Comparison of ENCODE assay signal across 8 cellular contexts in genomic region chr3:107522510-107523360, GRCh38. TPM values are rescaled to one million over a fixed set of nuclear protein-coding genes. Genes with fewer than 3 reads are reported as not detected.
DNase-seq lines count a peak whose midpoint lies in the region; ATAC-seq and TF ChIP-seq lines count a peak whose summit lies in the region.

BBX (plus strand) TSS chr3:107522962; CDS start chr3:107710461, 187,499 bp downstream.

- ATAC-seq in GM21737 (IDR thresholded peaks at IDR 0.05; ENCODE audit: unreplicated experiment) (peak; percentile 88), Panc1 (peak; percentile 96)

- peak within 1 kb of the TSS; percentile 96 for H3K4me3 Mint-ChIP-seq in activated T-cell treated with anti-CD3 and anti-CD28 coated beads, Interleukin-2, amount 50 U/mL, for 24 hours

- H3K27ac Mint-ChIP-seq in activated T-cell treated with anti-CD3 and anti-CD28 coated beads, Interleukin-2, amount 50 U/mL, for 24 hours, result peak within 1 kb of the TSS; percentile 98

- in situ Hi-C loops in Panc1 (cut with HindIII; ENCODE audit: low pct_unique_long_range_greater_than_20kb, low sequenced_read_pairs), result no loop called here

- H3K9me3 ChIP-seq in Panc1 (ENCODE audit: control insufficient read depth, insufficient read depth, low read depth, low read length) (no peaks in the 10 kb centered on the region), mucosa of rectum (ENCODE audit: control insufficient read depth in 2 of 2, low read length in 2 of 2) (no peaks in the 10 kb centered on the region)

- no peaks in the 10 kb centered on the region for H3K9me3 Mint-ChIP-seq in activated T-cell treated with anti-CD3 and anti-CD28 coated beads, Interleukin-2, amount 50 U/mL, for 24 hours

- peak; percentile 87 for TF ChIP-seq POLR2A in erythroblast (IDR thresholded peaks at IDR 0.05; ENCODE audit: low read length)

- peak within 1 kb of the TSS; percentile 66 to 70 for H3K9ac ChIP-seq in mucosa of rectum (ENCODE audit: low read depth in 1 of 2, low read length in 2 of 2)

- TF ChIP-seq CTCF in Panc1 (IDR thresholded peaks at IDR 0.05), result no peak

- H3K27me3 ChIP-seq in Panc1 (ENCODE audit: control insufficient read depth, insufficient read depth, low read length) (peaks cover 8% of the 10 kb centered on the region; the same call in 1 of the 2 replicates), mucosa of rectum (ENCODE audit: control insufficient read depth in 2 of 2, insufficient read depth in 2 of 2, low read length in 2 of 2) (no peaks in the 10 kb centered on the region)

- H3K36me3 Mint-ChIP-seq in activated T-cell treated with anti-CD3 and anti-CD28 coated beads, Interleukin-2, amount 50 U/mL, for 24 hours (ENCODE audit: low read depth), result peaks cover 23% of the 10 kb centered on the region

- H3K27me3 Mint-ChIP-seq in activated T-cell treated with anti-CD3 and anti-CD28 coated beads, Interleukin-2, amount 50 U/mL, for 24 hours, result no peaks in the 10 kb centered on the region

- CTCF ChIA-PET in Panc1 (lab: Charles Lee), result no interaction called here

- peak within 1 kb of the TSS; percentile 67 for H3K27ac ChIP-seq in Panc1 (ENCODE audit: low read length)
- H3K27ac ChIP-seq in mucosa of rectum (ENCODE audit: low read depth in 2 of 2, low read length in 2 of 2), result peak within 1 kb of the TSS; percentile 90 to 93

- BruUV-seq in Panc1 (replicated peaks; lab: Mats Ljungman, UMichigan), result no TSS peak

- peaks cover 26% of the 10 kb centered on the region for H3K4me1 Mint-ChIP-seq in activated T-cell treated with anti-CD3 and anti-CD28 coated beads, Interleukin-2, amount 50 U/mL, for 24 hours (ENCODE audit: low read depth)

- POLR2A ChIA-PET in Panc1 (lab: Charles Lee), result no interaction called here

- H3K4me1 ChIP-seq in Panc1 (ENCODE audit: control insufficient read depth, insufficient read depth, low read length), result peaks cover 4% of the 10 kb centered on the region
- H3K4me1 ChIP-seq in mucosa of rectum (ENCODE audit: control insufficient read depth in 2 of 2, insufficient read depth in 2 of 2, low read length in 2 of 2), result peaks cover 8 to 13% of the 10 kb centered on the region in 2 donors

- peak within 1 kb of the TSS; percentile 59 to 86 for H3K4me3 ChIP-seq in Panc1 (ENCODE audit: low read depth in 2 of 2, low read length in 2 of 2)
- H3K4me3 ChIP-seq in mucosa of rectum (ENCODE audit: low read length in 2 of 2), result peak within 1 kb of the TSS; percentile 95 to 99

- no peaks in the 10 kb centered on the region; the same call in none of the 2 replicates for H3K36me3 ChIP-seq in Panc1 (ENCODE audit: control insufficient read depth, insufficient read depth, low read length)
- no peaks in the 10 kb centered on the region for H3K36me3 ChIP-seq in mucosa of rectum (ENCODE audit: control insufficient read depth in 2 of 2, insufficient read depth in 2 of 2, low read length in 2 of 2)

- DNase-seq in DMS53 (lab: John Stamatoyannopoulos, UW) (peak; percentile 93), KG1 (lab: John Stamatoyannopoulos, UW) (peak; percentile 62), Panc1 (ENCODE audit: low read depth, low spot score) (peak; percentile 98), erythroblast (lab: John Stamatoyannopoulos, UW) (peak; percentile 97)
- DNase-seq in activated T-cell treated with anti-CD3 and anti-CD28 coated beads, Interleukin-2, amount 50 U/mL, for 24 hours, result peak; percentile 98
- peak; percentile 79 to 85 for DNase-seq in stimulated activated CD8-positive, alpha-beta memory T cell treated with anti-CD3 and anti-CD28 coated beads, Interleukin-4, amount 100 ng/mL, for 4 hours (ENCODE audit: low read depth in 2 of 2, low spot score in 1 of 2)

- intact Hi-C loops in Panc1 (cut with micrococcal nuclease; ENCODE audit: unreplicated experiment), result loop anchor here (2.0 to 5.0 kb wide), 2 partner anchors 90 to 285 kb away; no protein-coding TSS in a partner anchor

RNA-seq across cellular contexts. Expression of gene BBX, which starts in this region (rescaled TPM):
- 28.5 TPM for total RNA-seq in Panc1 (2021; ENCODE audit: unreplicated experiment)
- polyA plus RNA-seq in Panc1 (2012; ENCODE audit: insufficient read length), result 14.8 TPM

Comparison
In these comparisons a context has a peak if more than half of its experiments do, and no peak if none do; other contexts are left out.
1. Peak in every context shown above with its lines: DNase-seq, ATAC-seq, H3K4me3 ChIP-seq and H3K27ac ChIP-seq.